In the genomic region with DNA sequence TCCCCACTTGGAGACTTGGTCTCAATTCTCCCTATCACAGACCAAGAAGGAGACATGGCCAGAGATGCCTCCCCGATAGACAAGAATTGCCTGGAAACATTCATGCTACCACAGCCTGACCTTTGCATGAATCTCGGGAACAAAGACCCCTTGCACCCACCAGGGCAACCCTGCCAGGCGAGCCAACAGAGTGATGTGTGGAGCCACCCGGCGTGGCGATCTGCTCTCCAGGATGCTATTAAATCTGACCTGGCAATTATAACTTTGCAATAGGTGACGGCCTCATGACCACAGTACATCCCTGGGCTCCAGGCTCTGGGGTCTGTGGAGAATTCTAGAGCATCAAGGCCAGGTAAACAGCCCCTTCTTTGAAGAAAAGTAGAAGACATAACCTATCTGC, we compare ENCODE assay signal across 28 cellular contexts.
"Had no signal": no experiment of that assay in that cellular context is flagged by ENCODE, and none has a peak within 500 bp of the region (broad histone marks: within the 10 kb centered on the region; RNA-seq: fewer than 3 reads in every experiment).

No MANE protein-coding gene starts in this region.

- FAIRE-seq: astrocyte, TTC549 had no signal

- H3K27me3 Mint-ChIP-seq: activated B cell treated with CpG ODN at 0.5 μM for 24 hours; activated CD4-positive, alpha-beta memory T cell treated with anti-CD3 and anti-CD28 coated beads for 36 hours; activated T-helper 17 cell treated with anti-CD3 and anti-CD28 coated beads, Interleukin-2, amount 50 U/mL, for 72 hours had no signal

- H3K4me3 Mint-ChIP-seq: activated B cell treated with CpG ODN at 0.5 μM for 24 hours; activated CD4-positive, alpha-beta memory T cell treated with anti-CD3 and anti-CD28 coated beads for 36 hours; activated naive CD4-positive, alpha-beta T cell treated with anti-CD3 and anti-CD28 coated beads for 36 hours; activated T-cell treated with anti-CD3 and anti-CD28 coated beads, Interleukin-2, amount 50 U/mL, for 4 hours; activated T-cell treated with anti-CD3 and anti-CD28 coated beads, Interleukin-2, amount 50 U/mL, for 72 hours; activated T-helper 17 cell treated with anti-CD3 and anti-CD28 coated beads, Interleukin-2, amount 50 U/mL, for 72 hours had no signal

- H3K36me3 ChIP-seq: adrenal gland, brain microvascular endothelial cell, breast epithelium had no signal

- H3K4me1 ChIP-seq: adrenal gland, body of pancreas, breast epithelium had no signal

- H3K27ac ChIP-seq: adrenal gland, body of pancreas, brain microvascular endothelial cell, breast epithelium, VCaP had no signal

- H3K4me3 ChIP-seq: adrenal gland, body of pancreas, breast epithelium had no signal

- DNase-seq: activated B cell treated with CpG ODN at 0.5 μM for 24 hours; activated CD4-positive, alpha-beta memory T cell treated with anti-CD3 and anti-CD28 coated beads for 36 hours; activated CD4-positive, alpha-beta T cell treated with anti-CD3 and anti-CD28 coated beads for 48 hours; activated CD4-positive, CD25-positive, alpha-beta regulatory T cell treated with anti-CD3 and anti-CD28 coated beads, Interleukin-2, amount 50 U/mL, for 72 hours; activated CD8-positive, alpha-beta memory T cell treated with anti-CD3 and anti-CD28 coated beads, Interleukin-2, amount 50 U/mL, for 4 hours; activated effector memory CD4-positive, alpha-beta T cell treated with anti-CD3 and anti-CD28 coated beads, Interleukin-2, amount 50 U/mL, for 16 hours; activated gamma-delta T cell treated with Interleukin-2 at 50 U/mL for 16 hours; activated naive CD4-positive, alpha-beta T cell; activated naive CD4-positive, alpha-beta T cell treated with anti-CD3 and anti-CD28 coated beads for 36 hours; activated naive CD4-positive, alpha-beta T cell treated with anti-CD3 and anti-CD28 coated beads, Interleukin-2, amount 50 U/mL, for 16 hours; activated T-cell treated with anti-CD3 and anti-CD28 coated beads for 4 hours; activated T-cell treated with anti-CD3 and anti-CD28 coated beads, Interleukin-2, amount 50 U/mL, for 1 hour; activated T-cell treated with anti-CD3 and anti-CD28 coated beads, Interleukin-2, amount 50 U/mL, for 4 hours; activated T-cell treated with anti-CD3 and anti-CD28 coated beads, Interleukin-2, amount 50 U/mL, for 72 hours; adrenal gland; amniotic stem cell; body of pancreas; brain microvascular endothelial cell; central memory CD4-positive, alpha-beta T cell; SW 1271; T-helper 1 cell; T-helper 9 cell had no signal

- H3K4me1 Mint-ChIP-seq: activated B cell treated with CpG ODN at 0.5 μM for 24 hours had no signal

- H3K27ac Mint-ChIP-seq: activated B cell treated with CpG ODN at 0.5 μM for 24 hours; activated CD4-positive, alpha-beta memory T cell treated with anti-CD3 and anti-CD28 coated beads for 36 hours; activated naive CD4-positive, alpha-beta T cell treated with anti-CD3 and anti-CD28 coated beads for 36 hours; activated naive CD4-positive, alpha-beta T cell treated with anti-CD3 and anti-CD28 coated beads, Interleukin-2, amount 50 U/mL, for 72 hours; activated T-cell treated with anti-CD3 and anti-CD28 coated beads, Interleukin-2, amount 50 U/mL, for 72 hours; activated T-helper 17 cell treated with anti-CD3 and anti-CD28 coated beads, Interleukin-2, amount 50 U/mL, for 72 hours had no signal

- H3K27me3 ChIP-seq: adrenal gland, body of pancreas, brain microvascular endothelial cell, breast epithelium had no signal

- H3K9me3 ChIP-seq: adrenal gland, body of pancreas, breast epithelium had no signal

- ATAC-seq: activated naive CD4-positive, alpha-beta T cell treated with anti-CD3 and anti-CD28 coated beads, Interleukin-2, amount 50 U/mL, for 72 hours; activated T-cell treated with anti-CD3 and anti-CD28 coated beads, Interleukin-2, amount 50 U/mL, for 4 hours; activated T-cell treated with anti-CD3 and anti-CD28 coated beads, Interleukin-2, amount 50 U/mL, for 72 hours; activated T-helper 17 cell treated with anti-CD3 and anti-CD28 coated beads, Interleukin-2, amount 50 U/mL, for 72 hours; body of pancreas had no signal

- H3K36me3 Mint-ChIP-seq: activated naive CD4-positive, alpha-beta T cell treated with anti-CD3 and anti-CD28 coated beads, Interleukin-2, amount 50 U/mL, for 72 hours had no signal
